In genomic region chr17:39626171-39626670, GRCh38 we compare ENCODE assay signal across 11 cellular contexts. TPM values are rescaled to one million over a fixed set of nuclear protein-coding genes. Genes with fewer than 3 reads are reported as not detected.
DNase-seq lines count a peak whose midpoint lies in the region; TF ChIP-seq lines count a peak whose summit lies in the region.
"Had no signal": no experiment of that assay in that cellular context is flagged by ENCODE, and none has a peak within 500 bp of the region (broad histone marks: within the 10 kb centered on the region; RNA-seq: fewer than 3 reads in every experiment).

No MANE protein-coding gene starts in this region.

- WGBS in smooth muscle cell (ENCODE audit: low lambda C conversion rate): 30% methylated on average over 11 of the region's 15 CpGs

- H3K9ac ChIP-seq in smooth muscle cell (ENCODE audit: low read depth): no peak overlapping the region
- H3K9ac ChIP-seq: parathyroid adenoma had no signal

- peaks cover 28% of the 10 kb centered on the region for H3K4me1 Mint-ChIP-seq in activated CD4-positive, alpha-beta memory T cell treated with anti-CD3 and anti-CD28 coated beads for 36 hours (ENCODE audit: low read depth)
- H3K4me1 Mint-ChIP-seq in activated CD4-positive, alpha-beta memory T cell treated with anti-CD3 and anti-CD28 coated beads, Interleukin-2, amount 10 ng/mL, durations not matched to agents 7 days and 5 days: peaks cover 27% of the 10 kb centered on the region
- peaks cover 2% of the 10 kb centered on the region for H3K4me1 Mint-ChIP-seq in glutamatergic neuron (ENCODE audit: low read depth, unreplicated experiment)

- H3K9me3 ChIP-seq in smooth muscle cell (replicated peaks; ENCODE audit: low read depth): no peaks in the 10 kb centered on the region
- no peaks in the 10 kb centered on the region for H3K9me3 ChIP-seq in SJCRH30 (replicated peaks)

- POLR2A ChIA-PET in activated CD4-positive, alpha-beta memory T cell treated with anti-CD3 and anti-CD28 coated beads for 36 hours (lab: Charles Lee): no interaction called here
- POLR2A ChIA-PET in activated CD4-positive, alpha-beta memory T cell treated with anti-CD3 and anti-CD28 coated beads, Interleukin-2, amount 10 ng/mL, durations not matched to agents 7 days and 5 days (lab: Charles Lee): no interaction called here
- POLR2A ChIA-PET in RWPE1 (lab: Yijun Ruan, JAX; ENCODE audit: low non-redundant PET): no interaction called here

- H3K4me3 Mint-ChIP-seq in activated CD4-positive, alpha-beta memory T cell treated with anti-CD3 and anti-CD28 coated beads for 36 hours: no peak overlapping the region
- H3K4me3 Mint-ChIP-seq in activated CD4-positive, alpha-beta memory T cell treated with anti-CD3 and anti-CD28 coated beads, Interleukin-2, amount 10 ng/mL, durations not matched to agents 7 days and 5 days: no peak overlapping the region
- peak overlapping the region; percentile 10 for H3K4me3 Mint-ChIP-seq in glutamatergic neuron (ENCODE audit: unreplicated experiment)

- CTCF ChIA-PET in activated CD4-positive, alpha-beta memory T cell treated with anti-CD3 and anti-CD28 coated beads for 36 hours (lab: Charles Lee): interaction anchor here (1.5 to 8.6 kb wide), 5 partner anchors 7 to 104 kb away, joined by 3 to 178 read pairs (median 11); partner anchors contain the start of gene MIEN1
- CTCF ChIA-PET in activated CD4-positive, alpha-beta memory T cell treated with anti-CD3 and anti-CD28 coated beads, Interleukin-2, amount 10 ng/mL, durations not matched to agents 7 days and 5 days (lab: Charles Lee): interaction anchor here (3.5 to 9.7 kb wide), 2 partner anchors 9 to 28 kb away, joined by 23 to 151 read pairs; partner anchors contain the start of gene STARD3
- CTCF ChIA-PET in RWPE1 (lab: Yijun Ruan, JAX): interaction anchor here (0.5 to 5.0 kb wide), 4 partner anchors 7 to 354 kb away, joined by 3 to 66 read pairs (median 4); no protein-coding TSS in a partner anchor

- peak overlapping the region; percentile 84 for H3K4me2 ChIP-seq in smooth muscle cell

- H3K4me1 ChIP-seq in smooth muscle cell (ENCODE audit: low read depth) (peaks cover 14% of the 10 kb centered on the region), SJCRH30 (peaks cover 8% of the 10 kb centered on the region; the same call in 1 of the 2 replicates)

- no peaks in the 10 kb centered on the region for H3K79me2 ChIP-seq in smooth muscle cell (ENCODE audit: low read depth)
- H3K79me2 ChIP-seq: parathyroid adenoma had no signal

- no peaks in the 10 kb centered on the region for H3K36me3 Mint-ChIP-seq in activated CD4-positive, alpha-beta memory T cell treated with anti-CD3 and anti-CD28 coated beads for 36 hours
- H3K36me3 Mint-ChIP-seq in activated CD4-positive, alpha-beta memory T cell treated with anti-CD3 and anti-CD28 coated beads, Interleukin-2, amount 10 ng/mL, durations not matched to agents 7 days and 5 days (ENCODE audit: low read depth): no peaks in the 10 kb centered on the region
- H3K36me3 Mint-ChIP-seq in glutamatergic neuron (ENCODE audit: unreplicated experiment): no peaks in the 10 kb centered on the region

- peak; percentile 51 for DNase-seq in activated CD4-positive, alpha-beta memory T cell treated with anti-CD3 and anti-CD28 coated beads for 36 hours
- DNase-seq in activated CD4-positive, alpha-beta memory T cell treated with anti-CD3 and anti-CD28 coated beads, Interleukin-2, amount 10 ng/mL, durations not matched to agents 7 days and 5 days: no peak
- no peak for DNase-seq in RWPE1 (ENCODE audit: low spot score)
- DNase-seq in glutamatergic neuron: no peak
- DNase-seq in smooth muscle cell (lab: John Stamatoyannopoulos, UW; ENCODE audit: unreplicated experiment): no peak
- DNase-seq in SJCRH30: no peak
- no peak for DNase-seq in HCEC 1CT
- no peak for DNase-seq in stimulated activated naive CD4-positive, alpha-beta T cell treated with Interleukin-2 at 50 U/mL for 16 hours (lab: John Stamatoyannopoulos, UW)
- DNase-seq: activated gamma-delta T cell, T-helper 1 cell had no signal

- H3K27me3 ChIP-seq in smooth muscle cell (ENCODE audit: low read depth) (peaks cover 78% of the 10 kb centered on the region), SJCRH30 (peaks cover 13% of the 10 kb centered on the region; the same call in 1 of the 2 replicates)

- H3K27ac Mint-ChIP-seq in activated CD4-positive, alpha-beta memory T cell treated with anti-CD3 and anti-CD28 coated beads for 36 hours: no peak overlapping the region
- H3K27ac Mint-ChIP-seq in activated CD4-positive, alpha-beta memory T cell treated with anti-CD3 and anti-CD28 coated beads, Interleukin-2, amount 10 ng/mL, durations not matched to agents 7 days and 5 days: no peak overlapping the region
- no peak overlapping the region for H3K27ac Mint-ChIP-seq in glutamatergic neuron (ENCODE audit: unreplicated experiment)

- H2AFZ ChIP-seq in smooth muscle cell (ENCODE audit: low read depth): no peak overlapping the region

- TF ChIP-seq CTCF in RWPE1 (conservative IDR thresholded peaks at IDR 0.05; ENCODE audit: low read depth) (no peak), glutamatergic neuron (IDR thresholded peaks at IDR 0.05; ENCODE audit: partially characterized antibody, unreplicated experiment) (no peak), smooth muscle cell (IDR thresholded peaks at IDR 0.05; ENCODE audit: borderline replicate concordance, insufficient read depth, poor library complexity, severe bottlenecking) (no peak)

- H3F3A ChIP-seq in smooth muscle cell (ENCODE audit: low read depth): peaks cover 3% of the 10 kb centered on the region

- H3K27me3 Mint-ChIP-seq in activated CD4-positive, alpha-beta memory T cell treated with anti-CD3 and anti-CD28 coated beads for 36 hours: peaks cover 36% of the 10 kb centered on the region
- H3K27me3 Mint-ChIP-seq in activated CD4-positive, alpha-beta memory T cell treated with anti-CD3 and anti-CD28 coated beads, Interleukin-2, amount 10 ng/mL, durations not matched to agents 7 days and 5 days: peaks cover 49% of the 10 kb centered on the region
- H3K27me3 Mint-ChIP-seq in glutamatergic neuron (ENCODE audit: unreplicated experiment): peaks cover 17% of the 10 kb centered on the region

- H3K9me3 Mint-ChIP-seq in activated CD4-positive, alpha-beta memory T cell treated with anti-CD3 and anti-CD28 coated beads for 36 hours: no peaks in the 10 kb centered on the region
- no peaks in the 10 kb centered on the region for H3K9me3 Mint-ChIP-seq in activated CD4-positive, alpha-beta memory T cell treated with anti-CD3 and anti-CD28 coated beads, Interleukin-2, amount 10 ng/mL, durations not matched to agents 7 days and 5 days
- peaks cover 4% of the 10 kb centered on the region for H3K9me3 Mint-ChIP-seq in glutamatergic neuron (ENCODE audit: unreplicated experiment)

- H4K20me1 ChIP-seq in smooth muscle cell (ENCODE audit: low read depth): no peaks in the 10 kb centered on the region

- peak overlapping the region; percentile 50 for H3K27ac ChIP-seq in RWPE1
- no peak overlapping the region for H3K27ac ChIP-seq in smooth muscle cell (ENCODE audit: low read depth)
- no peak overlapping the region for H3K27ac ChIP-seq in SJCRH30
- H3K27ac ChIP-seq: parathyroid adenoma had no signal

- H3K4me3 ChIP-seq in smooth muscle cell: no peak overlapping the region
- no peak overlapping the region for H3K4me3 ChIP-seq in SJCRH30

- H3K36me3 ChIP-seq in smooth muscle cell (ENCODE audit: low read depth) (no peaks in the 10 kb centered on the region), SJCRH30 (no peaks in the 10 kb centered on the region)

- intact Hi-C loops in activated CD4-positive, alpha-beta memory T cell treated with anti-CD3 and anti-CD28 coated beads for 36 hours (cut with micrococcal nuclease): no loop called here

RNA-seq across cellular contexts. Expression of gene PPP1R1B, which starts 0.5 kb away (rescaled TPM):
- not detected for total RNA-seq in activated CD4-positive, alpha-beta memory T cell treated with anti-CD3 and anti-CD28 coated beads for 36 hours
- not detected for total RNA-seq in activated CD4-positive, alpha-beta memory T cell treated with anti-CD3 and anti-CD28 coated beads, Interleukin-2, amount 10 ng/mL, durations not matched to agents 7 days and 5 days
- total RNA-seq in glutamatergic neuron (ENCODE audit: unreplicated experiment): not detected
- total RNA-seq in smooth muscle cell: 1.7 TPM in 1 of 2 replicates, not detected in the other
- not detected in 2 replicates for polyA plus RNA-seq in smooth muscle cell
- not detected in 2 replicates for total RNA-seq in SJCRH30 (2014; rRNA removed; shearing (Covaris generic))

RNA-seq across cellular contexts. Expression of gene STARD3, which starts 10.7 kb away (rescaled TPM):
- 10 to 100 TPM; 53.6 to 60.3 TPM for total RNA-seq in activated CD4-positive, alpha-beta memory T cell treated with anti-CD3 and anti-CD28 coated beads for 36 hours
- total RNA-seq in activated CD4-positive, alpha-beta memory T cell treated with anti-CD3 and anti-CD28 coated beads, Interleukin-2, amount 10 ng/mL, durations not matched to agents 7 days and 5 days: 10 to 100 TPM; 72.0 to 73.7 TPM
- total RNA-seq in glutamatergic neuron (ENCODE audit: unreplicated experiment) (48.0 TPM), smooth muscle cell (33.7 and 37.5 TPM in 2 replicates)
- 53.3 and 61.8 TPM in 2 replicates for polyA plus RNA-seq in smooth muscle cell
- 21.8 and 22.7 TPM in 2 replicates for total RNA-seq in SJCRH30 (2014; rRNA removed; shearing (Covaris generic))

RNA-seq across cellular contexts. Expression of gene NEUROD2, which starts 18.5 kb away (rescaled TPM):
- total RNA-seq in activated CD4-positive, alpha-beta memory T cell treated with anti-CD3 and anti-CD28 coated beads for 36 hours: not detected
- total RNA-seq in activated CD4-positive, alpha-beta memory T cell treated with anti-CD3 and anti-CD28 coated beads, Interleukin-2, amount 10 ng/mL, durations not matched to agents 7 days and 5 days: not detected
- total RNA-seq in glutamatergic neuron (ENCODE audit: unreplicated experiment) (6.3 TPM), smooth muscle cell (not detected in 2 replicates)
- 0.19 and 0.25 TPM in 2 replicates for polyA plus RNA-seq in smooth muscle cell
- 0.20 TPM in 1 of 2 replicates, not detected in the other for total RNA-seq in SJCRH30 (2014; rRNA removed; shearing (Covaris generic))

RNA-seq across cellular contexts. Expression of gene TCAP, which starts 38.9 kb away (rescaled TPM):
- under 1 TPM; 0.80 to 0.90 TPM for total RNA-seq in activated CD4-positive, alpha-beta memory T cell treated with anti-CD3 and anti-CD28 coated beads for 36 hours
- total RNA-seq in activated CD4-positive, alpha-beta memory T cell treated with anti-CD3 and anti-CD28 coated beads, Interleukin-2, amount 10 ng/mL, durations not matched to agents 7 days and 5 days: 1 to 10 TPM; 1.3 to 1.5 TPM
- total RNA-seq in glutamatergic neuron (ENCODE audit: unreplicated experiment) (2.3 TPM), smooth muscle cell (1.1 TPM in 1 of 2 replicates, not detected in the other)
- polyA plus RNA-seq in smooth muscle cell: 0.41 and 0.69 TPM in 2 replicates
- total RNA-seq in SJCRH30 (2014; rRNA removed; shearing (Covaris generic)): 0.53 and 0.73 TPM in 2 replicates

RNA-seq across cellular contexts. Expression of gene PNMT, which starts 42.0 kb away (rescaled TPM):
- not detected for total RNA-seq in activated CD4-positive, alpha-beta memory T cell treated with anti-CD3 and anti-CD28 coated beads for 36 hours
- total RNA-seq in activated CD4-positive, alpha-beta memory T cell treated with anti-CD3 and anti-CD28 coated beads, Interleukin-2, amount 10 ng/mL, durations not matched to agents 7 days and 5 days: not detected
- total RNA-seq in glutamatergic neuron (ENCODE audit: unreplicated experiment) (not detected), smooth muscle cell (not detected in 2 replicates)
- 0.23 and 1.3 TPM in 2 replicates for polyA plus RNA-seq in smooth muscle cell
- total RNA-seq in SJCRH30 (2014; rRNA removed; shearing (Covaris generic)): 0.71 TPM in 1 of 2 replicates, not detected in the other
